8 cellular contexts compared by ENCODE assay signal in genomic region chr2:162073776-162074578, GRCh38. TPM values are rescaled to one million over a fixed set of nuclear protein-coding genes. Genes with fewer than 3 reads are reported as not detected.
A peak's percentile ranks its signal among the peaks of the same experiment; 100 is the strongest.
DNase-seq lines count a peak whose midpoint lies in the region; ATAC-seq and TF ChIP-seq lines count a peak whose summit lies in the region.

DPP4 (minus strand) TSS chr2:162074215; CDS start chr2:162073981, 234 bp downstream.

- no peaks in the 10 kb centered on the region for H3K79me2 ChIP-seq in smooth muscle cell (ENCODE audit: low read depth)

- peaks cover 56% of the 10 kb centered on the region for H3K4me1 Mint-ChIP-seq in activated naive CD4-positive, alpha-beta T cell treated with anti-CD3 and anti-CD28 coated beads, Interleukin-2, amount 50 U/mL, for 24 hours

- H3K9me3 ChIP-seq in Peyer's patch (peaks cover 0 to 6% (median 0%) of the 10 kb centered on the region in 4 donors), smooth muscle cell (replicated peaks; ENCODE audit: low read depth) (no peaks in the 10 kb centered on the region)

- TF ChIP-seq CTCF in 22Rv1 (IDR thresholded peaks at IDR 0.05) (no peak), Peyer's patch (IDR thresholded peaks at IDR 0.05) (peak in 1 of 6 experiments; percentile 25), smooth muscle cell (IDR thresholded peaks at IDR 0.05; ENCODE audit: borderline replicate concordance, insufficient read depth, poor library complexity, severe bottlenecking) (no peak)

- peak within 1 kb of the TSS; percentile 46 to 72 (median 52) for H3K4me3 ChIP-seq in Peyer's patch
- H3K4me3 ChIP-seq in iPS-11a (ENCODE audit: low read depth, low read length), result peak within 1 kb of the TSS; percentile 65
- H3K4me3 ChIP-seq in smooth muscle cell, result peak within 1 kb of the TSS; percentile 53

- H3K4me2 ChIP-seq in smooth muscle cell, result peak within 1 kb of the TSS; percentile 92

- peaks cover 8% of the 10 kb centered on the region for H3K36me3 Mint-ChIP-seq in activated naive CD4-positive, alpha-beta T cell treated with anti-CD3 and anti-CD28 coated beads, Interleukin-2, amount 50 U/mL, for 24 hours

- H4K20me1 ChIP-seq in smooth muscle cell (ENCODE audit: low read depth), result no peaks in the 10 kb centered on the region

- H3K4me3 Mint-ChIP-seq in activated naive CD4-positive, alpha-beta T cell treated with anti-CD3 and anti-CD28 coated beads, Interleukin-2, amount 50 U/mL, for 24 hours, result peak within 1 kb of the TSS; percentile 93

- no peak within 1 kb of the TSS for H3K9ac ChIP-seq in smooth muscle cell (ENCODE audit: low read depth)

- H3K27me3 Mint-ChIP-seq in activated naive CD4-positive, alpha-beta T cell treated with anti-CD3 and anti-CD28 coated beads, Interleukin-2, amount 50 U/mL, for 24 hours, result no peaks in the 10 kb centered on the region

- ATAC-seq in GM18508 (IDR thresholded peaks at IDR 0.05; ENCODE audit: insufficient read depth, unreplicated experiment) (peak; percentile 83), HG02943 (IDR thresholded peaks at IDR 0.05; ENCODE audit: low read depth, unreplicated experiment) (peak; percentile 96)

- WGBS in smooth muscle cell (ENCODE audit: low lambda C conversion rate), result 3% methylated on average over 69 of the region's 76 CpGs

- H3K9me3 Mint-ChIP-seq in activated naive CD4-positive, alpha-beta T cell treated with anti-CD3 and anti-CD28 coated beads, Interleukin-2, amount 50 U/mL, for 24 hours, result peaks cover 6% of the 10 kb centered on the region

- H3K27me3 ChIP-seq in Peyer's patch, result no peaks in the 10 kb centered on the region
- no peaks in the 10 kb centered on the region for H3K27me3 ChIP-seq in smooth muscle cell (ENCODE audit: low read depth)

- H3K27ac Mint-ChIP-seq in activated naive CD4-positive, alpha-beta T cell treated with anti-CD3 and anti-CD28 coated beads, Interleukin-2, amount 50 U/mL, for 24 hours, result peak within 1 kb of the TSS; percentile 90

- TF ChIP-seq POLR2A in Peyer's patch (IDR thresholded peaks at IDR 0.05), result peak; percentile 79 to 91

- H3K27ac ChIP-seq in 22Rv1 (peak within 1 kb of the TSS; percentile 33), Peyer's patch (peak within 1 kb of the TSS; percentile 55 to 82 (median 64)), smooth muscle cell (ENCODE audit: low read depth) (no peak within 1 kb of the TSS)

- H2AFZ ChIP-seq in smooth muscle cell (ENCODE audit: low read depth), result peak within 1 kb of the TSS; percentile 64

- DNase-seq in Peyer's patch (peak; percentile 20 to 86 (median 84)), smooth muscle cell (lab: John Stamatoyannopoulos, UW; ENCODE audit: unreplicated experiment) (no peak), NCI-H2196 treated with DMSO at 0.1 percent for 48 hours (lab: John Stamatoyannopoulos, UW; ENCODE audit: unreplicated experiment) (no peak)

- H3K36me3 ChIP-seq in Peyer's patch (no peaks in the 10 kb centered on the region), smooth muscle cell (ENCODE audit: low read depth) (no peaks in the 10 kb centered on the region)

- H3K4me1 ChIP-seq in Peyer's patch (peaks cover 0 to 41% (median 0%) of the 10 kb centered on the region in 4 donors), smooth muscle cell (ENCODE audit: low read depth) (peaks cover 8% of the 10 kb centered on the region)

- H3F3A ChIP-seq in smooth muscle cell (ENCODE audit: low read depth), result peaks cover 3% of the 10 kb centered on the region

RNA-seq across cellular contexts. Expression of gene DPP4, which starts in this region (rescaled TPM):
- total RNA-seq in Peyer's patch (100 to 1,000 TPM in 3 of 4 donors, 10 to 100 TPM in 1; 17.3 to 447 (median 178) TPM), smooth muscle cell (29.5 and 32.0 TPM in 2 replicates)
- polyA plus RNA-seq in smooth muscle cell, result 17.6 and 24.8 TPM in 2 replicates

Comparison
In these comparisons a context has a peak if more than half of its experiments do, and no peak if none do; other contexts are left out.
1. DNase-seq: peak in Peyer's patch (3 of 3); none in smooth muscle cell (single experiment) and NCI-H2196 treated with DMSO at 0.1 percent for 48 hours (single experiment).
2. Peak in every context shown above with its lines, with median percentiles within 50 percentile points of each other: H3K4me3 ChIP-seq.